31 cellular contexts compared by ENCODE assay signal in genomic region chr17:56770427-56770826, GRCh38.
"Had no signal": no experiment of that assay in that cellular context is flagged by ENCODE, and none has a peak within 500 bp of the region (broad histone marks: within the 10 kb centered on the region; RNA-seq: fewer than 3 reads in every experiment).

No MANE protein-coding gene starts in this region.

- H3K27me3 Mint-ChIP-seq: stimulated activated naive CD8-positive, alpha-beta T cell treated with anti-CD3 and anti-CD28 coated beads, Interleukin-15, amount 100 ng/mL, for 72 hours had no signal

- H3K4me1 Mint-ChIP-seq: natural killer cell; stimulated activated memory B cell treated with anti-CD40 and anti-IgM and Interleukin-4, amounts not matched to agents 10 μg/mL and 1 μg/mL and 100 μg/mL, for 72 hours; stimulated activated naive CD8-positive, alpha-beta T cell treated with anti-CD3 and anti-CD28 coated beads, Interleukin-15, amount 100 ng/mL, for 72 hours had no signal

- H2AFZ ChIP-seq: neural progenitor cell, parathyroid adenoma had no signal

- H3K27ac Mint-ChIP-seq: natural killer cell; nephron; neural progenitor cell; progenitor cell of endocrine pancreas; stimulated activated memory B cell treated with anti-CD40 and anti-IgM and Interleukin-4, amounts not matched to agents 10 μg/mL and 1 μg/mL and 100 μg/mL, for 72 hours; stimulated activated naive CD8-positive, alpha-beta T cell treated with anti-CD3 and anti-CD28 coated beads, Interleukin-15, amount 100 ng/mL, for 72 hours; type B pancreatic cell had no signal

- ATAC-seq: natural killer cell; psoas muscle; right cardiac atrium; sciatic nerve; stimulated activated memory B cell treated with anti-CD40 and anti-IgM and Interleukin-4, amounts not matched to agents 10 μg/mL and 1 μg/mL and 100 μg/mL, for 72 hours; stimulated activated naive CD8-positive, alpha-beta T cell treated with anti-CD3 and anti-CD28 coated beads, Interleukin-15, amount 100 ng/mL, for 72 hours; stimulated activated naive CD8-positive, alpha-beta T cell treated with anti-CD3 and anti-CD28 coated beads, Interleukin-15, Interleukin-2, amounts not matched to agents 100 U/mL and 50 U/mL, for 24 hours; upper lobe of right lung had no signal

- H3K79me2 ChIP-seq: parathyroid adenoma had no signal

- H3K4me3 ChIP-seq: neural progenitor cell, ovary, psoas muscle, skin epidermis, smooth muscle cell, spleen, suprapubic skin, testis, tibial artery, transverse colon, upper lobe of right lung, vagina had no signal

- H3K9ac ChIP-seq: neural progenitor cell, parathyroid adenoma had no signal

- H3K27me3 ChIP-seq: neural progenitor cell, ovary, spleen, testis, vagina had no signal

- DNase-seq: natural killer cell; occipital lobe; ovary; posterior cingulate gyrus; psoas muscle; right cardiac atrium; spleen; stimulated activated CD4-positive, alpha-beta T cell treated with anti-CD3 and anti-CD28 coated beads, Interleukin-12 subunit alpha, Interleukin-12 subunit beta, amount 100 ng/mL, for 4 hours; stimulated activated CD4-positive, alpha-beta T cell treated with anti-CD3 and anti-CD28 coated beads, Interleukin-1b, Interleukin-23, amount 100 ng/mL, for 48 hours; stimulated activated CD4-positive, alpha-beta T cell treated with anti-CD3 and anti-CD28 coated beads, Interleukin-4, amount 100 ng/mL, for 1 hour; stimulated activated CD4-positive, alpha-beta T cell treated with anti-CD3 and anti-CD28 coated beads, Interleukin-4, amount 100 ng/mL, for 4 hours; stimulated activated CD8-positive, alpha-beta memory T cell treated with anti-CD3 and anti-CD28 coated beads, Interleukin-4, amount 100 ng/mL, for 48 hours; stimulated activated naive CD4-positive, alpha-beta T cell; stimulated activated naive CD8-positive, alpha-beta T cell treated with anti-CD3 and anti-CD28 coated beads, Interleukin-15, amount 100 ng/mL, for 72 hours; stimulated activated naive CD8-positive, alpha-beta T cell treated with anti-CD3 and anti-CD28 coated beads, Interleukin-15, Interleukin-2, amounts not matched to agents 100 U/mL and 50 U/mL, for 24 hours; substantia nigra; testis; tibial artery; transverse colon; upper lobe of right lung had no signal

- H3K9me3 Mint-ChIP-seq: natural killer cell; nephron; neural progenitor cell; stimulated activated memory B cell treated with anti-CD40 and anti-IgM and Interleukin-4, amounts not matched to agents 10 μg/mL and 1 μg/mL and 100 μg/mL, for 72 hours; stimulated activated naive CD8-positive, alpha-beta T cell treated with anti-CD3 and anti-CD28 coated beads, Interleukin-15, amount 100 ng/mL, for 72 hours; type B pancreatic cell had no signal

- H3K9me3 ChIP-seq: ovary, psoas muscle, spleen, suprapubic skin, testis, tibial artery, transverse colon, upper lobe of right lung, vagina had no signal

- H3K36me3 ChIP-seq: neural progenitor cell, ovary, spleen, suprapubic skin, tibial artery, transverse colon, upper lobe of right lung, vagina had no signal

- H3K4me3 Mint-ChIP-seq: natural killer cell; nephron; neural progenitor cell; stimulated activated memory B cell treated with anti-CD40 and anti-IgM and Interleukin-4, amounts not matched to agents 10 μg/mL and 1 μg/mL and 100 μg/mL, for 72 hours; stimulated activated naive CD8-positive, alpha-beta T cell treated with anti-CD3 and anti-CD28 coated beads, Interleukin-15, amount 100 ng/mL, for 72 hours; type B pancreatic cell had no signal

- H3K36me3 Mint-ChIP-seq: natural killer cell; neural progenitor cell; stimulated activated memory B cell treated with anti-CD40 and anti-IgM and Interleukin-4, amounts not matched to agents 10 μg/mL and 1 μg/mL and 100 μg/mL, for 72 hours; type B pancreatic cell had no signal

- H3K4me1 ChIP-seq: parathyroid adenoma, psoas muscle, spleen, suprapubic skin, testis, tibial artery, transverse colon, upper lobe of right lung, vagina had no signal

- H3K27ac ChIP-seq: neural progenitor cell, ovary, parathyroid adenoma, psoas muscle, skin epidermis, spleen, suprapubic skin, testis, tibial artery, transverse colon, upper lobe of right lung, vagina had no signal

- H3K4me2 ChIP-seq: neural progenitor cell, smooth muscle cell had no signal
